ENCODE assay signal across 16 cellular contexts in the genomic region with DNA sequence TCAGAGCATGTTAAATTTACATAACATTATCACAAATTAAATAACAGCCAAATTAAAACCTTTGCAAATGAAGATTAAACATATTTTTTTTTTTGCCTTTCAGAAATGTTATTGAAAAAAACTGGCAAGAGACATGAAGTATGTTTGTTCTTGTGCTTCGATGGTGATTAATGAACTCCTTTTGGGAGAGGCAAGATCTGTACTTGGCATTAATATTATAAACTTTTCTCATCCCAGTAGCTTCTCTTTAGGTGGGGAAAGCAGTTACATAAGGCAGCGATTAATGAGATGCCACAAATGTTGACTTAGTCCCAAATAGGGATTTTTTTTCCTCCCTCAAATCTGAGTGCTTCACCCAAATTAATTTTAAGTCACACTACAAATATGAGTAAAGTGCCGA.
DNase-seq lines count a peak whose midpoint lies in the region; ATAC-seq, FAIRE-seq and TF ChIP-seq lines count a peak whose summit lies in the region.
"Had no signal": no experiment of that assay in that cellular context is flagged by ENCODE, and none has a peak within 500 bp of the region (broad histone marks: within the 10 kb centered on the region; RNA-seq: fewer than 3 reads in every experiment).

No MANE protein-coding gene starts in this region.

- intact Hi-C loops in pancreas (cut with DNase I) (no loop called here), left colon (cut with DNase I, micrococcal nuclease) (no loop called here)

- H3K4me1 ChIP-seq in A549: peaks cover 53% of the 10 kb centered on the region
- peaks cover 48% of the 10 kb centered on the region for H3K4me1 ChIP-seq in foreskin keratinocyte
- H3K4me1 ChIP-seq in pancreas: peaks cover 0 to 8% (median 0%) of the 10 kb centered on the region in 3 donors
- H3K4me1 ChIP-seq: Caco-2 had no signal

- POLR2A ChIA-PET in A549 (lab: Yijun Ruan, JAX): no interaction called here

- no peak for TF ChIP-seq EP300 in A549 (IDR thresholded peaks at IDR 0.05)

- DNase-seq in A549 (ENCODE audit: low read depth in 1 of 2, low spot score in 1 of 2) (no peak), NCI-H446 treated with DMSO at 0.1 percent for 48 hours (lab: John Stamatoyannopoulos, UW) (peak; percentile 100), foreskin keratinocyte (no peak), pancreas (no peak), DMS153 (lab: John Stamatoyannopoulos, UW) (no peak), left colon (no peak), MG63 (no peak)
- DNase-seq: Caco-2, GF-D8, GOT3, KG1, NCI-H187 had no signal

- no peak for TF ChIP-seq RAD21 in A549 (conservative IDR thresholded peaks at IDR 0.05 in 1 of 2, IDR thresholded peaks at IDR 0.05 in 1 of 2)

- H3K9me3 ChIP-seq in A549 (no peaks in the 10 kb centered on the region), pancreas (no peaks in the 10 kb centered on the region), MG63 (no peaks in the 10 kb centered on the region)
- H3K9me3 ChIP-seq: Caco-2 had no signal

- no peak for TF ChIP-seq POLR2A in A549 (IDR thresholded peaks at IDR 0.05; ENCODE audit: low read length)

- TF ChIP-seq CTCF in A549 (IDR thresholded peaks at IDR 0.05) (no peak), foreskin keratinocyte (conservative IDR thresholded peaks at IDR 0.05) (no peak), pancreas (IDR thresholded peaks at IDR 0.05) (no peak)

- 9% methylated on average over 3 of the region's 3 CpGs for WGBS in A549 (ENCODE audit: missing lambda C conversion rate)
- 16 to 21% methylated on average over 3 of the region's 3 CpGs for WGBS in pancreas, 2 donors

- peak overlapping the region; percentile 5; the same call in 1 of the 3 replicates for H3K4me3 ChIP-seq in A549
- H3K4me3 ChIP-seq in pancreas: no peak overlapping the region
- H3K4me3 ChIP-seq in MG63: no peak overlapping the region

- no peak for ATAC-seq in A549
- ATAC-seq in foreskin keratinocyte: peak; percentile 2
- ATAC-seq in pancreas: peak in 1 of 4 donors; percentile 15
- ATAC-seq in HG03378 (IDR thresholded peaks at IDR 0.05; ENCODE audit: unreplicated experiment): no peak
- ATAC-seq in left colon: no peak

- H3K36me3 ChIP-seq in pancreas: no peaks in the 10 kb centered on the region
- H3K36me3 ChIP-seq in MG63: no peaks in the 10 kb centered on the region

- CTCF ChIA-PET in A549 (lab: Yijun Ruan, JAX): interaction anchor here (1.3 kb wide), 1 partner anchor 81 kb away, joined by 3 read pairs; no protein-coding TSS in a partner anchor

- H3K4me2 ChIP-seq in A549: peak overlapping the region; percentile 88

- peak overlapping the region; percentile 62 to 69 for H3K27ac ChIP-seq in A549
- H3K27ac ChIP-seq in foreskin keratinocyte: peak overlapping the region; percentile 61
- H3K27ac ChIP-seq in pancreas: peak overlapping the region in 2 of 4 donors; percentile 22 to 51
- H3K27ac ChIP-seq: RWPE1 had no signal

- H3K27me3 ChIP-seq in foreskin keratinocyte: no peaks in the 10 kb centered on the region
- H3K27me3 ChIP-seq in pancreas: no peaks in the 10 kb centered on the region
- no peaks in the 10 kb centered on the region for H3K27me3 ChIP-seq in MG63

- FAIRE-seq in A549 (lab: Jason Lieb, UNC): no peak
- peak; percentile 61 for FAIRE-seq in pancreas (lab: Jason Lieb, UNC)
- FAIRE-seq: GM12891, GM18507 had no signal

TF ChIP-seq in A549, 52 proteins besides CTCF, POLR2A, EP300 and RAD21:
- TF ChIP-seq JUN (IDR thresholded peaks at IDR 0.05): no peak
- no peak for TF ChIP-seq HOXA7 (CRISPR knock-in tag; IDR thresholded peaks at IDR 0.05)
